ENCODE assay signal across 22 cellular contexts in genomic region chr11:71064702-71065515, GRCh38.
"Had no signal": no experiment of that assay in that cellular context is flagged by ENCODE, and none has a peak within 500 bp of the region (broad histone marks: within the 10 kb centered on the region; RNA-seq: fewer than 3 reads in every experiment).

No MANE protein-coding gene starts in this region.

- H3K4me1 ChIP-seq: foreskin keratinocyte, left ventricle myocardium inferior, lower lobe of right lung, neural progenitor cell, pancreas, prostate gland, stomach, transverse colon had no signal

- H3K27ac Mint-ChIP-seq: endodermal cell, immature natural killer cell, memory B cell, mesothelial cell of epicardium, natural killer cell had no signal

- H3K9ac ChIP-seq: neural progenitor cell had no signal

- H3K27me3 ChIP-seq: foreskin keratinocyte, neural progenitor cell, pancreas, transverse colon had no signal

- H3K9me3 Mint-ChIP-seq: endodermal cell, immature natural killer cell, memory B cell, mesothelial cell of epicardium, natural killer cell had no signal

- H3K4me2 ChIP-seq: neural progenitor cell had no signal

- H3K4me3 ChIP-seq: coronary artery, left ventricle myocardium inferior, lower lobe of right lung, neural progenitor cell, pancreas, prostate gland, stomach, thoracic aorta, transverse colon had no signal

- H2AFZ ChIP-seq: neural progenitor cell had no signal

- H3K36me3 Mint-ChIP-seq: immature natural killer cell, mesothelial cell of epicardium, natural killer cell, neural progenitor cell had no signal

- DNase-seq: effector CD4-positive, alpha-beta T cell; endodermal cell; erythroblast; foreskin keratinocyte; immature natural killer cell; left ventricle myocardium inferior; lower lobe of right lung; natural killer cell; pancreas; retina; stimulated activated CD4-positive, alpha-beta T cell treated with anti-CD3 and anti-CD28 coated beads, Interleukin-2, amount 100 ng/mL, for 24 hours; stimulated activated CD4-positive, alpha-beta T cell treated with anti-CD3 and anti-CD28 coated beads, Interleukin-4, amount 100 ng/mL, for 4 hours; stimulated activated naive CD4-positive, alpha-beta T cell; stomach; substantia nigra; transverse colon had no signal

- H3K27ac ChIP-seq: coronary artery, foreskin keratinocyte, left ventricle myocardium inferior, lower lobe of right lung, neural progenitor cell, pancreas, prostate gland, stomach, thoracic aorta, transverse colon had no signal

- H3K36me3 ChIP-seq: left ventricle myocardium inferior, lower lobe of right lung, neural progenitor cell, pancreas, prostate gland, thoracic aorta, transverse colon had no signal

- H3K4me3 Mint-ChIP-seq: endodermal cell, immature natural killer cell, memory B cell, mesothelial cell of epicardium, natural killer cell, neural progenitor cell had no signal

- H3K4me1 Mint-ChIP-seq: immature natural killer cell, mesothelial cell of epicardium had no signal

- H3K9me3 ChIP-seq: left ventricle myocardium inferior, lower lobe of right lung, pancreas, prostate gland, stomach, thoracic aorta, transverse colon had no signal
